Comparison of ENCODE assay signal across 1 cellular context in the genomic region with DNA sequence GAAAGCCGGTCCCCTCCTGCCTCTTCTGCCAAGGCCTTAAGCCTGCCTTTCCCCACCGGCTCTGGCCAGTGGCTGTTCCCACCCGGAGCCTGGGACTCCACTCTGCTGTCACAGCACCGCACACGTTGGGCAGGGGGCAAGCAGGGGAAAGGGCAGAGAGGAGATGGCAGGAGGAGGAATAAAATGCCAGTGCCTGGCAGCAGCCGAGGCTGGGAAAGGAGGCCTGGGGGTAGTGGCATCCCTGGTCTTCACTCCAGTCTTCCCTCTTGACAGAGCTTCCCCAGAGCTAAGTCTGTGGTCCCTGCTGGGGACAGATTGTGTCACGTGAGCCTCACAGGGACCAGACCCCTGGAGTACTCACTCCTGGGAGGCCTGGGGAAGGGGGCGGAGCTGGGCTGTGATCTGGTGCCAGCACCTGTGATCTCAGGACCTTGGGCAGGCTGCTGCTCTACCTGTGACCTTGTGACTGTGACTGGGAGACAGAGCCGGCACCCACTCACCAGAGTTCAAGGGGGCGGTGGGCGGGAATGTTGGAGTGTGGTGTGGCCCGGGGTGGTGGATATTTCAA.
TF ChIP-seq lines count a peak whose summit lies in the region.

No MANE protein-coding gene starts in this region.

TF ChIP-seq in HepG2, 621 proteins besides CTCF, POLR2A, EP300 and RAD21 (continued from another document and continues in another):
- TF ChIP-seq, protein P1, sequence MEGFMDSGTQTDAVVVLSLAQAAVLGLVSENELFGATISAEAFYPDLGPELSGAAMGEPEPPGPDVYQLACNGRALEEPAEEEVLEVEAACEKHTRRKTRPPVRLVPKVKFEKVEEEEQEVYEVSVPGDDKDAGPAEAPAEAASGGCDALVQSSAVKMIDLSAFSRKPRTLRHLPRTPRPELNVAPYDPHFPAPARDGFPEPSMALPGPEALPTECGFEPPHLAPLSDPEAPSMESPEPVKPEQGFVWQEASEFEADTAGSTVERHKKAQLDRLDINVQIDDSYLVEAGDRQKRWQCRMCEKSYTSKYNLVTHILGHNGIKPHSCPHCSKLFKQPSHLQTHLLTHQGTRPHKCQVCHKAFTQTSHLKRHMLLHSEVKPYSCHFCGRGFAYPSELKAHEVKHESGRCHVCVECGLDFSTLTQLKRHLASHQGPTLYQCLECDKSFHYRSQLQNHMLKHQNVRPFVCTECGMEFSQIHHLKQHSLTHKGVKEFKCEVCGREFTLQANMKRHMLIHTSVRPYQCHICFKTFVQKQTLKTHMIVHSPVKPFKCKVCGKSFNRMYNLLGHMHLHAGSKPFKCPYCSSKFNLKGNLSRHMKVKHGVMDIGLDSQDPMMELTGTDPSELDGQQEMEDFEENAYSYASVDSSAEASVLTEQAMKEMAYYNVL (CRISPR knock-in tag; IDR thresholded peaks at IDR 0.05; ENCODE audit: borderline replicate concordance): peak; percentile 65; the same call in 1 of the 2 replicates
- TF ChIP-seq RFX3 (CRISPR knock-in tag; IDR thresholded peaks at IDR 0.05) (no peak), SIX4 (CRISPR knock-in tag; IDR thresholded peaks at IDR 0.05) (no peak), HNF4G (IDR thresholded peaks at IDR 0.05; ENCODE audit: borderline replicate concordance, low read depth, low read length) (peak; percentile 88), HNF4G (CRISPR knock-in tag; IDR thresholded peaks at IDR 0.05; ENCODE audit: borderline replicate concordance, low read depth) (peak; percentile 98), AKAP8 (CRISPR knock-in tag; IDR thresholded peaks at IDR 0.05) (peak; percentile 85), ZNF431 (CRISPR knock-in tag; IDR thresholded peaks at IDR 0.05; ENCODE audit: borderline replicate concordance, low read depth) (no peak), HOXA5 (CRISPR knock-in tag; IDR thresholded peaks at IDR 0.05) (peak; percentile 90), MEIS1 (CRISPR knock-in tag; IDR thresholded peaks at IDR 0.05; ENCODE audit: borderline replicate concordance) (peak; percentile 90; the same call in 1 of the 2 replicates), FUBP1 (CRISPR knock-in tag; IDR thresholded peaks at IDR 0.05; ENCODE audit: borderline replicate concordance) (no peak), ZNF253 (CRISPR knock-in tag; IDR thresholded peaks at IDR 0.05; ENCODE audit: borderline replicate concordance) (peak; percentile 68; the same call in 1 of the 2 replicates), ZFP37 (CRISPR knock-in tag; IDR thresholded peaks at IDR 0.05; ENCODE audit: borderline replicate concordance) (peak; percentile 53; the same call in 1 of the 2 replicates), ZNF713 (CRISPR knock-in tag; IDR thresholded peaks at IDR 0.05) (peak; percentile 53; the same call in 1 of the 2 replicates), NFRKB (IDR thresholded peaks at IDR 0.05) (no peak), ZNF441 (CRISPR knock-in tag; IDR thresholded peaks at IDR 0.05; ENCODE audit: borderline replicate concordance) (peak; percentile 64; the same call in 1 of the 2 replicates), FLYWCH1 (CRISPR knock-in tag; IDR thresholded peaks at IDR 0.05) (no peak), ZNF883 (CRISPR knock-in tag; IDR thresholded peaks at IDR 0.05; ENCODE audit: not compliant biosample characterization) (no peak), FIP1L1 (IDR thresholded peaks at IDR 0.05; ENCODE audit: borderline replicate concordance, insufficient read depth, low read depth, low read length) (no peak), MLX (CRISPR knock-in tag; IDR thresholded peaks at IDR 0.05) (peak; percentile 98), TCF7L2 (IDR thresholded peaks at IDR 0.05; ENCODE audit: low read depth, low read length) (no peak; the same call in 1 of the 2 replicates), THAP11 (CRISPR knock-in tag; IDR thresholded peaks at IDR 0.05) (peak; percentile 68; the same call in 1 of the 2 replicates), CHCHD3 (CRISPR knock-in tag; IDR thresholded peaks at IDR 0.05) (no peak), TRIM24 (CRISPR knock-in tag; IDR thresholded peaks at IDR 0.05) (peak; percentile 73; the same call in 1 of the 2 replicates), ZNF18 (CRISPR knock-in tag; IDR thresholded peaks at IDR 0.05; ENCODE audit: insufficient replicate concordance) (peak; percentile 52), CREM (IDR thresholded peaks at IDR 0.05) (peak; percentile 77), CREM (CRISPR knock-in tag; IDR thresholded peaks at IDR 0.05) (no peak), HBP1 (CRISPR knock-in tag; IDR thresholded peaks at IDR 0.05; ENCODE audit: low read depth) (peak; percentile 80; the same call in 1 of the 2 replicates), ZNF180 (CRISPR knock-in tag; IDR thresholded peaks at IDR 0.05; ENCODE audit: borderline replicate concordance, low read depth) (no peak), TFAP4 (IDR thresholded peaks at IDR 0.05; ENCODE audit: borderline replicate concordance, low read depth) (peak; percentile 84; the same call in 1 of the 2 replicates), NFE2L2 (IDR thresholded peaks at IDR 0.05; ENCODE audit: low read length) (no peak), TOE1 (CRISPR knock-in tag; IDR thresholded peaks at IDR 0.05) (no peak; the same call in 1 of the 2 replicates), ARHGAP35 (CRISPR knock-in tag; IDR thresholded peaks at IDR 0.05; ENCODE audit: borderline replicate concordance) (0 out of 2 replicates have a peak, but pooled peaks have one; percentile 25), AHDC1 (CRISPR knock-in tag; IDR thresholded peaks at IDR 0.05; ENCODE audit: borderline replicate concordance) (peak; percentile 76), MXD4 (CRISPR knock-in tag; IDR thresholded peaks at IDR 0.05) (0 out of 2 replicates have a peak, but pooled peaks have one; percentile 41), ZNF768 (CRISPR knock-in tag; IDR thresholded peaks at IDR 0.05) (no peak), ZNF160 (CRISPR knock-in tag; IDR thresholded peaks at IDR 0.05) (peak; percentile 79; the same call in 1 of the 2 replicates)
- TF ChIP-seq, protein P2, sequence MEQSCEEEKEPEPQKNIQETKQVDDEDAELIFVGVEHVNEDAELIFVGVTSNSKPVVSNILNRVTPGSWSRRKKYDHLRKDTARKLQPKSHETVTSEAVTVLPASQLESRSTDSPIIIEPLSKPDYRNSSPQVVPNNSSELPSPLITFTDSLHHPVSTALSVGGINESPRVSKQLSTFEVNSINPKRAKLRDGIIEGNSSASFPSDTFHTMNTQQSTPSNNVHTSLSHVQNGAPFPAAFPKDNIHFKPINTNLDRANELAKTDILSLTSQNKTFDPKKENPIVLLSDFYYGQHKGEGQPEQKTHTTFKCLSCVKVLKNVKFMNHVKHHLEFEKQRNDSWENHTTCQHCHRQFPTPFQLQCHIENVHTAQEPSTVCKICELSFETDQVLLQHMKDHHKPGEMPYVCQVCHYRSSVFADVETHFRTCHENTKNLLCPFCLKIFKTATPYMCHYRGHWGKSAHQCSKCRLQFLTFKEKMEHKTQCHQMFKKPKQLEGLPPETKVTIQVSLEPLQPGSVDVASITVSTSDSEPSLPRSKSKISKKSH (CRISPR knock-in tag; IDR thresholded peaks at IDR 0.05; ENCODE audit: borderline replicate concordance): peak; percentile 88
- TF ChIP-seq, protein P3, sequence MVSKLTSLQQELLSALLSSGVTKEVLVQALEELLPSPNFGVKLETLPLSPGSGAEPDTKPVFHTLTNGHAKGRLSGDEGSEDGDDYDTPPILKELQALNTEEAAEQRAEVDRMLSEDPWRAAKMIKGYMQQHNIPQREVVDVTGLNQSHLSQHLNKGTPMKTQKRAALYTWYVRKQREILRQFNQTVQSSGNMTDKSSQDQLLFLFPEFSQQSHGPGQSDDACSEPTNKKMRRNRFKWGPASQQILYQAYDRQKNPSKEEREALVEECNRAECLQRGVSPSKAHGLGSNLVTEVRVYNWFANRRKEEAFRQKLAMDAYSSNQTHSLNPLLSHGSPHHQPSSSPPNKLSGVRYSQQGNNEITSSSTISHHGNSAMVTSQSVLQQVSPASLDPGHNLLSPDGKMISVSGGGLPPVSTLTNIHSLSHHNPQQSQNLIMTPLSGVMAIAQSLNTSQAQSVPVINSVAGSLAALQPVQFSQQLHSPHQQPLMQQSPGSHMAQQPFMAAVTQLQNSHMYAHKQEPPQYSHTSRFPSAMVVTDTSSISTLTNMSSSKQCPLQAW (CRISPR knock-in tag; IDR thresholded peaks at IDR 0.05): peak; percentile 92
- TF ChIP-seq, protein P4, sequence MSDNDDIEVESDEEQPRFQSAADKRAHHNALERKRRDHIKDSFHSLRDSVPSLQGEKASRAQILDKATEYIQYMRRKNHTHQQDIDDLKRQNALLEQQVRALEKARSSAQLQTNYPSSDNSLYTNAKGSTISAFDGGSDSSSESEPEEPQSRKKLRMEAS (IDR thresholded peaks at IDR 0.05): peak; percentile 69
